10 cellular contexts compared by ENCODE assay signal in the genomic region with DNA sequence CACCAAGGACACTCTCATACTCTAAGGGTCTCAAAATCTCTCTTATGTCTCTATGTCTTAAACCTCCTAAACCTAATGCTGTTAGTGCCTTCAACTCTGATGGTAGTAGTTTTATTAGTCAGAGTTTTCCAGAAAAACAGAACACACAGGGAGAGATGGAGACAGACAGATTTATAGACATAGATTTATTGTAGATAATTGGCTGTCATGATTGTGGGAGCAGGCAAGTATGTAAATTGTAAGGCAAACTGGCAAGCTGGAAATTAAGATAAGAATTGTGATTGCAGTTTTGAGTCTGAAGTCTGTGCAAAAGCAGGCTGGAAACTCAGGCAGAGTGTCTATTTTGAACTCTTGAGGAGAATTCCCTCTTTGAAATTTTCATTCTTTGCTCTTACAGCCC.
"Had no signal": no experiment of that assay in that cellular context is flagged by ENCODE, and none has a peak within 500 bp of the region (broad histone marks: within the 10 kb centered on the region; RNA-seq: fewer than 3 reads in every experiment).

No MANE protein-coding gene starts in this region.

- H3K9me3 Mint-ChIP-seq: GM23338 had no signal

- H3K4me1 Mint-ChIP-seq: GM23338, H9, IgD-negative memory B cell had no signal

- DNase-seq: H9, HCEC 1CT, HFFc6, KBM-7 had no signal

- H3K4me3 ChIP-seq: GM23338 had no signal

- H3K27ac ChIP-seq: HL-60 had no signal

- H3K27ac Mint-ChIP-seq: GM23338, H9, HFFc6, IgD-negative memory B cell had no signal

- H3K4me2 ChIP-seq: GM23338 had no signal

- H2AFZ ChIP-seq: GM23338 had no signal

- H3K4me3 Mint-ChIP-seq: GM23338, H9, HFFc6, IgD-negative memory B cell had no signal

- FAIRE-seq: H1, H54, HepG2 had no signal

- H3K27me3 Mint-ChIP-seq: IgD-negative memory B cell had no signal
